In the genomic region with DNA sequence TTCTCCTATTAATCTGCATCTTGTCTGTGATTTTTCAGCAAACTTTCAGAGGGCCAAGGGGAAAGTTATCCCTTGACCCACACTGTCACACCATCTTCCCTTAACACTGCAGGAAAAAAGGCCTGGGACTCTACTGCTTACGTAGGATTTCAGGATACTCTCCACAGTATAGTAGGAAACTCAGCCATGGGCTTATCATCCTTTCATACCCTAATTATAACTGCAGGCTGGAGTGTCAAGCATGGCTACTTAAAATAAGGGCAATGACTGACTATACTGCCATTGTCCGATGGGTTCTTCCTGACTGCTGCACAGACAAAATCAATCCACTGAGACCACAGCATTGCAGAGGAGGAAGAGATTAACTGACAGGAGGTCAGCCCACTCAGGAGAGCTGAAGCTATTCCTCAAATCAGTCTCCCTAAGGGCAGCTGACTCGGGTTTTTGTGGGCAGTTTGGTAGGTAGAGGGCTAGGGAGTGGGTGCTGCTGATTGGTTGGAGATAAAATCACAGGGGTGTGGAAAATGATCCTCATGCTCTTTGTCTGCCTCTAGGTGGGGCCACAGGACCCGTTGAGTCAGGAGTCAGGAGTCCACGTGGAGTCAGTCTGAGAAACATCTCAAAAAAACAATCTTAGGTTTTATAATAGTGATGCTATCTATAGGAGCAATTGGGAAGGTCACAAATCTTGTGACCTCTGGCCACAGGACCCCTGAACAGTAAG, we compare ENCODE assay signal across 12 cellular contexts.
DNase-seq lines count a peak whose midpoint lies in the region; ATAC-seq and TF ChIP-seq lines count a peak whose summit lies in the region.
"Had no signal": no experiment of that assay in that cellular context is flagged by ENCODE, and none has a peak within 500 bp of the region (broad histone marks: within the 10 kb centered on the region; RNA-seq: fewer than 3 reads in every experiment).

No MANE protein-coding gene starts in this region.

- no peak overlapping the region for H3K4me2 ChIP-seq in DND-41 (ENCODE audit: insufficient read depth, low read length)

- H2AFZ ChIP-seq in DND-41 (ENCODE audit: low read depth, low read length), result no peak overlapping the region

- no peaks in the 10 kb centered on the region for H3K36me3 Mint-ChIP-seq in activated CD8-positive, alpha-beta T cell treated with anti-CD3 and anti-CD28 coated beads, Interleukin-2, amount 10 ng/mL, durations not matched to agents 7 days and 5 days (ENCODE audit: low read depth)
- H3K36me3 Mint-ChIP-seq: CD4-positive, alpha-beta memory T cell had no signal

- no peaks in the 10 kb centered on the region for H3K9me3 ChIP-seq in DND-41 (ENCODE audit: insufficient read depth, low read length, severe bottlenecking)
- H3K9me3 ChIP-seq: tibial nerve had no signal

- H3K36me3 ChIP-seq in DND-41 (ENCODE audit: insufficient read depth, low read length), result no peaks in the 10 kb centered on the region
- H3K36me3 ChIP-seq: tibial nerve had no signal

- DNase-seq in DND-41, result peak; percentile 12
- no peak for DNase-seq in GM10266 (ENCODE audit: extremely low spot score)
- peak; percentile 39 for DNase-seq in Jurkat, Clone E6-1 (ENCODE audit: low read depth, low spot score)
- peak; percentile 28 for DNase-seq in activated CD8-positive, alpha-beta T cell treated with anti-CD3 and anti-CD28 coated beads, Interleukin-2, amount 10 ng/mL, durations not matched to agents 7 days and 5 days
- no peak for DNase-seq in activated CD8-positive, alpha-beta memory T cell treated with anti-CD3 and anti-CD28 coated beads, Interleukin-2, amount 50 U/mL, for 48 hours
- no peak for DNase-seq in CD1c-positive myeloid dendritic cell (ENCODE audit: extremely low spot score)
- DNase-seq: CD4-positive, alpha-beta memory T cell; head of caudate nucleus; NCI-H187 had no signal

- POLR2A ChIA-PET in activated CD8-positive, alpha-beta T cell treated with anti-CD3 and anti-CD28 coated beads, Interleukin-2, amount 10 ng/mL, durations not matched to agents 7 days and 5 days (lab: Charles Lee), result no interaction called here

- no peaks in the 10 kb centered on the region for H3K9me3 Mint-ChIP-seq in activated CD8-positive, alpha-beta T cell treated with anti-CD3 and anti-CD28 coated beads, Interleukin-2, amount 10 ng/mL, durations not matched to agents 7 days and 5 days (ENCODE audit: insufficient read depth)

- H4K20me1 ChIP-seq in DND-41 (ENCODE audit: insufficient read depth, low read length), result no peaks in the 10 kb centered on the region

- ATAC-seq in DND-41 (ENCODE audit: insufficient read depth, low read depth) (peak; percentile 27; the same call in 1 of the 3 replicates), HG03520 (IDR thresholded peaks at IDR 0.05; ENCODE audit: unreplicated experiment) (no peak)
- no peak for ATAC-seq in activated CD8-positive, alpha-beta T cell treated with anti-CD3 and anti-CD28 coated beads, Interleukin-2, amount 10 ng/mL, durations not matched to agents 7 days and 5 days
- ATAC-seq: activated CD4-positive, CD25-positive, alpha-beta regulatory T cell treated with anti-CD3 and anti-CD28 coated beads, Interleukin-2, amount 50 U/mL, for 24 hours had no signal

- no peak overlapping the region for H3K27ac Mint-ChIP-seq in activated CD8-positive, alpha-beta T cell treated with anti-CD3 and anti-CD28 coated beads, Interleukin-2, amount 10 ng/mL, durations not matched to agents 7 days and 5 days
- H3K27ac Mint-ChIP-seq: CD4-positive, alpha-beta memory T cell had no signal

- TF ChIP-seq CTCF in DND-41 (IDR thresholded peaks at IDR 0.05; ENCODE audit: borderline replicate concordance, extremely low read depth, low read length, poor library complexity, severe bottlenecking) (peak; percentile 37), GM10266 (IDR thresholded peaks at IDR 0.05; ENCODE audit: control insufficient read depth, insufficient read depth, low read depth, missing control alignments) (peak; percentile 11)

- no peak overlapping the region for H3K9ac ChIP-seq in DND-41 (ENCODE audit: low read depth, low read length)

- H3K27me3 ChIP-seq in DND-41 (ENCODE audit: insufficient read depth, low read length, poor library complexity), result no peaks in the 10 kb centered on the region
- H3K27me3 ChIP-seq: tibial nerve had no signal

- no peaks in the 10 kb centered on the region for H3K27me3 Mint-ChIP-seq in activated CD8-positive, alpha-beta T cell treated with anti-CD3 and anti-CD28 coated beads, Interleukin-2, amount 10 ng/mL, durations not matched to agents 7 days and 5 days (ENCODE audit: low read depth)

- no peak overlapping the region for H3K27ac ChIP-seq in DND-41 (ENCODE audit: low read length)
- H3K27ac ChIP-seq: tibial nerve had no signal

- H3K4me3 ChIP-seq in DND-41 (ENCODE audit: low read depth in 1 of 2, low read length in 2 of 2), result no peak overlapping the region
- no peak overlapping the region for H3K4me3 ChIP-seq in Jurkat, Clone E6-1 (ENCODE audit: low read length)
- H3K4me3 ChIP-seq: tibial nerve had no signal

- no peaks in the 10 kb centered on the region for H3K4me1 ChIP-seq in DND-41 (ENCODE audit: insufficient read depth, low read length)
- H3K4me1 ChIP-seq: tibial nerve had no signal

- H3K79me2 ChIP-seq in DND-41 (ENCODE audit: insufficient read depth, low read length), result no peaks in the 10 kb centered on the region

- no peaks in the 10 kb centered on the region for H3K4me1 Mint-ChIP-seq in activated CD8-positive, alpha-beta T cell treated with anti-CD3 and anti-CD28 coated beads, Interleukin-2, amount 10 ng/mL, durations not matched to agents 7 days and 5 days (ENCODE audit: low read depth)
- H3K4me1 Mint-ChIP-seq: CD4-positive, alpha-beta memory T cell had no signal

- CTCF ChIA-PET in activated CD8-positive, alpha-beta T cell treated with anti-CD3 and anti-CD28 coated beads, Interleukin-2, amount 10 ng/mL, durations not matched to agents 7 days and 5 days (lab: Charles Lee), result interaction anchor here (2.8 kb wide), 1 partner anchor 290 kb away, joined by 8 read pairs; no protein-coding TSS in a partner anchor

- H3K4me3 Mint-ChIP-seq in activated CD8-positive, alpha-beta T cell treated with anti-CD3 and anti-CD28 coated beads, Interleukin-2, amount 10 ng/mL, durations not matched to agents 7 days and 5 days, result no peak overlapping the region
- H3K4me3 Mint-ChIP-seq: CD4-positive, alpha-beta memory T cell had no signal

Comparison
In these comparisons a context has a peak if more than half of its experiments do, and no peak if none do; other contexts are left out.
1. DNase-seq: peak in DND-41 (single experiment), Jurkat, Clone E6-1 (single experiment) and activated CD8-positive, alpha-beta T cell treated with anti-CD3 and anti-CD28 coated beads, Interleukin-2, amount 10 ng/mL, durations not matched to agents 7 days and 5 days (single experiment); none in GM10266 (single experiment), activated CD8-positive, alpha-beta memory T cell treated with anti-CD3 and anti-CD28 coated beads, Interleukin-2, amount 50 U/mL, for 48 hours (single experiment) and CD1c-positive myeloid dendritic cell (single experiment).